In the genomic region with DNA sequence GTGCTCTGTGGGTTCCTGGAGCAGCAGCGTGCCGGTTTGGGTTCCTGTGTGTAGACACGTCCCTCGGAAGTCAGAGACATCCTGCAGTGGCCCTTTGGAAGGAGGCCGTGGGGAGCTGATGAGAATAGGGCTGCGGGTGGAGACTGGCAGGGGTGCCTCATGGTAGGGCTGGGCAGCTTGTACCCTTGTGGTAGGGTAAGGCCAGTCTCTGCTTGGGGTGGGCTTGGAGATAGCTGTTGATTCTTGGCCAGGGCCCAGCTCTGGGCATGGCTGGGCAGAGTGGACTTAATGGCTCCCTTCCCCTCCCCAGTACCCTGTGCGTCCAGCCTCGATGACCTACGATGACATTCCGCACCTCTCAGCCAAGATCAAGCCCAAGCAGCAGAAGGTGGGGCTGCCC, we compare ENCODE assay signal across 19 cellular contexts.
"Had no signal": no experiment of that assay in that cellular context is flagged by ENCODE, and none has a peak within 500 bp of the region (broad histone marks: within the 10 kb centered on the region; RNA-seq: fewer than 3 reads in every experiment).

No MANE protein-coding gene starts in this region.

- H3K9me3 Mint-ChIP-seq: immature natural killer cell, memory B cell, neural progenitor cell, WTC11 had no signal

- ATAC-seq: activated CD4-positive, alpha-beta T cell treated with anti-CD3 and anti-CD28 coated beads for 36 hours; heart right ventricle; left ventricle myocardium superior; upper lobe of right lung; WTC11 had no signal

- H3K4me3 Mint-ChIP-seq: activated CD4-positive, alpha-beta T cell treated with anti-CD3 and anti-CD28 coated beads for 36 hours; immature natural killer cell; memory B cell; neural progenitor cell; WTC11 had no signal

- H3K4me1 Mint-ChIP-seq: neural progenitor cell, WTC11 had no signal

- H3K27ac Mint-ChIP-seq: activated CD4-positive, alpha-beta T cell treated with anti-CD3 and anti-CD28 coated beads for 36 hours; memory B cell; neural progenitor cell; WTC11 had no signal

- DNase-seq: activated CD4-positive, alpha-beta T cell treated with anti-CD3 and anti-CD28 coated beads for 36 hours; activated CD4-positive, alpha-beta T cell treated with anti-CD3 and anti-CD28 coated beads, Interleukin-2, amount 50 U/mL, for 48 hours; activated CD8-positive, alpha-beta memory T cell treated with anti-CD3 and anti-CD28 coated beads, Interleukin-2, amount 50 U/mL, for 48 hours; activated naive CD4-positive, alpha-beta T cell; adrenal gland; effector CD4-positive, alpha-beta T cell; esophagus squamous epithelium; heart right ventricle; immature natural killer cell; left ventricle myocardium superior; psoas muscle; right cardiac atrium; SK-N-SH; stimulated activated CD4-positive, alpha-beta T cell treated with anti-CD3 and anti-CD28 coated beads, Interleukin-4, amount 100 ng/mL, for 1 hour; upper lobe of right lung had no signal

- H3K27me3 Mint-ChIP-seq: activated CD4-positive, alpha-beta T cell treated with anti-CD3 and anti-CD28 coated beads for 36 hours; memory B cell had no signal

- H3K9me3 ChIP-seq: adrenal gland, esophagus squamous epithelium, heart right ventricle, psoas muscle, SK-N-SH, thoracic aorta, upper lobe of right lung had no signal
